Comparison of ENCODE assay signal across 13 cellular contexts in the genomic region with DNA sequence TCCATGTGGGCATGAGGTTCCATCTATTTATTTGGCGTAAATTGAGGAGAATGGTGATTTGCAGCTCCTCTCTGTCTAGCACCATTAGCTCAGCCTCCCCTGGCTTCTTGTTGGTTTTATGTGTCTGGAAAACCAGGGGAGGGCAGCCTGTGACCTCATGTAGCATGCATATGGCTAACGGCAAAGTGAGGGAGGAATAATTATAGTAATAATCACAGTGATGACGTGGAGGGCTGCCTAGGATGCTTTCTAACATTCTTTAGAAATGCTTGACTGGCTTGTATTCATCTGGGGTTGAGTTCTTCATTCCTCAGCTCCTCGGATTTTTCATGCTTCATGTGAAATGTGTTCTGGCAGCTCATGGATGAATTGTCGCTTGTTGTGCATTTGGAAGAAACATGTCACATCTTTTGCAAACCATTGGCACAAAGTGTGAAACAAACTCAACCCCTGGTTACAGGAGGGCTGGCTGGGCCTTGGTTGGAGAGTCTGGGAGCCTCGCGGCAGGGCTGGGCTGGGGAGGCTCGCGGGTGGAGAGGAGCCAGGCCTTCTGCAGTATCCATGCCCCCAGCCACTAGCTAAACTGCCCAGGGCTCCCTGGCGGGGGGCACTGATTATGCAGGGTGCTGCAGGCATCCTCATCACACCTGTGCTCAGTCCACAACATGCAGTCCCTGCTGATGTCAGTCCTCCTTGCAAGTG.
A peak's percentile ranks its signal among the peaks of the same experiment; 100 is the strongest.
DNase-seq lines count a peak whose midpoint lies in the region; TF ChIP-seq lines count a peak whose summit lies in the region.
"Had no signal": no experiment of that assay in that cellular context is flagged by ENCODE, and none has a peak within 500 bp of the region (broad histone marks: within the 10 kb centered on the region; RNA-seq: fewer than 3 reads in every experiment).

No MANE protein-coding gene starts in this region.

- CTCF ChIA-PET in Calu3 (lab: Charles Lee) = no interaction called here

- no peak overlapping the region for H3K4me3 Mint-ChIP-seq in Calu3 (ENCODE audit: low read depth, unreplicated experiment)
- H3K4me3 Mint-ChIP-seq: naive thymus-derived CD8-positive, alpha-beta T cell had no signal

- H3K4me3 ChIP-seq in adipocyte (ENCODE audit: low read length) (no peak overlapping the region), fibroblast of villous mesenchyme (ENCODE audit: low read depth, low read length) (no peak overlapping the region), spleen (no peak overlapping the region)
- H3K4me3 ChIP-seq: esophagus squamous epithelium, PC-9 had no signal

- H3K4me1 ChIP-seq in adipocyte (ENCODE audit: control insufficient read depth, insufficient read depth, low read length) = peaks cover 5% of the 10 kb centered on the region
- H3K4me1 ChIP-seq in spleen = peaks cover 0 to 65% (median 12%) of the 10 kb centered on the region in 6 donors

- H3K9me3 Mint-ChIP-seq in Calu3 (ENCODE audit: low read depth, unreplicated experiment) = no peaks in the 10 kb centered on the region
- H3K9me3 Mint-ChIP-seq: activated T-helper 2 cell treated with anti-CD3 and anti-CD28 coated beads, Interferon-gamma antibody, Interleukin-2, Interleukin-4, amounts not matched to agents 10 μg/mL and 5 μg/mL and 100 μg/mL, durations not matched to agents 14 hours and 24 hours and 36 hours; naive thymus-derived CD8-positive, alpha-beta T cell had no signal

- no peaks in the 10 kb centered on the region for H3K9me3 ChIP-seq in adipocyte (ENCODE audit: control insufficient read depth, low read length)
- H3K9me3 ChIP-seq in spleen = no peaks in the 10 kb centered on the region
- H3K9me3 ChIP-seq: esophagus squamous epithelium had no signal

- H3K9ac ChIP-seq in adipocyte (ENCODE audit: low read length) = no peak overlapping the region

- H3K27me3 ChIP-seq in adipocyte (replicated peaks; ENCODE audit: control insufficient read depth, insufficient read depth, low read length) (no peaks in the 10 kb centered on the region), spleen (replicated peaks in 1 of 7) (no peaks in the 10 kb centered on the region)
- H3K27me3 ChIP-seq: esophagus squamous epithelium had no signal

- H3K36me3 ChIP-seq in adipocyte (ENCODE audit: control insufficient read depth, insufficient read depth, low read length, severe bottlenecking) (no peaks in the 10 kb centered on the region), spleen (peaks cover 0 to 23% (median 6%) of the 10 kb centered on the region in 6 donors)

- TF ChIP-seq CTCF in fibroblast of villous mesenchyme (IDR thresholded peaks at IDR 0.05; ENCODE audit: insufficient read depth, low read depth, low read length) = no peak
- TF ChIP-seq CTCF in Calu3 (IDR thresholded peaks at IDR 0.05; ENCODE audit: unreplicated experiment) = no peak
- no peak for TF ChIP-seq CTCF in spleen (IDR thresholded peaks at IDR 0.05 in 8 of 11, conservative IDR thresholded peaks at IDR 0.05 in 3 of 11)

- BruUV-seq in Calu3 (replicated peaks; lab: Mats Ljungman, UMichigan) = no TSS peak

- H3K36me3 Mint-ChIP-seq in Calu3 (ENCODE audit: insufficient read depth, unreplicated experiment) = no peaks in the 10 kb centered on the region

- WGBS in spleen, 5 donors = 82 to 86% (median 84%) methylated on average over 10 of the region's 10 CpGs

- H3K27ac Mint-ChIP-seq in Calu3 (ENCODE audit: unreplicated experiment) = no peak overlapping the region
- H3K27ac Mint-ChIP-seq: activated T-helper 2 cell treated with anti-CD3 and anti-CD28 coated beads, Interferon-gamma antibody, Interleukin-2, Interleukin-4, amounts not matched to agents 10 μg/mL and 5 μg/mL and 100 μg/mL, durations not matched to agents 14 hours and 24 hours and 36 hours; naive thymus-derived CD8-positive, alpha-beta T cell had no signal

- no peak for TF ChIP-seq POLR2A in spleen (IDR thresholded peaks at IDR 0.05)

- H3K27me3 Mint-ChIP-seq in Calu3 (ENCODE audit: unreplicated experiment) = no peaks in the 10 kb centered on the region
- H3K27me3 Mint-ChIP-seq: naive thymus-derived CD8-positive, alpha-beta T cell had no signal

- H3K4me1 Mint-ChIP-seq in Calu3 (ENCODE audit: low read depth, unreplicated experiment) = peaks cover 15% of the 10 kb centered on the region

- DNase-seq in GM03348 (ENCODE audit: low spot score) (peak; percentile 85), adipocyte (ENCODE audit: low read depth) (peak; percentile 90), fibroblast of villous mesenchyme (ENCODE audit: low read depth) (peak; percentile 66), retina (peak; percentile 84), Calu3 (no peak), spleen (no peak), activated T-cell treated with anti-CD3 and anti-CD28 coated beads for 4 hours (no peak)
- DNase-seq: activated CD4-positive, alpha-beta T cell treated with anti-CD3 and anti-CD28 coated beads for 4 hours; esophagus squamous epithelium; naive thymus-derived CD8-positive, alpha-beta T cell; PC-9; substantia nigra had no signal

- intact Hi-C loops in Calu3 (cut with micrococcal nuclease; ENCODE audit: unreplicated experiment) (no loop called here), spleen (cut with DNase I; ENCODE audit: low total_unique reads) (no loop called here)

- H3K27ac ChIP-seq in spleen = no peak overlapping the region
- H3K27ac ChIP-seq: PC-9 had no signal

Comparison
In these comparisons a context has a peak if more than half of its experiments do, and no peak if none do; other contexts are left out.
1. DNase-seq: peak in GM03348 (single experiment), adipocyte (single experiment), fibroblast of villous mesenchyme (single experiment) and retina (single experiment); none in Calu3 (single experiment), spleen (single experiment) and activated T-cell treated with anti-CD3 and anti-CD28 coated beads for 4 hours (single experiment).